In genomic region chr2:100021798-100022197, GRCh38 we compare ENCODE assay signal across 15 cellular contexts.
DNase-seq lines count a peak whose midpoint lies in the region; ATAC-seq and TF ChIP-seq lines count a peak whose summit lies in the region.
"Had no signal": no experiment of that assay in that cellular context is flagged by ENCODE, and none has a peak within 500 bp of the region (broad histone marks: within the 10 kb centered on the region; RNA-seq: fewer than 3 reads in every experiment).

No MANE protein-coding gene starts in this region.

- H3K4me3 ChIP-seq in BLaER1, result no peak overlapping the region
- H3K4me3 ChIP-seq: GM23248 had no signal

- intact Hi-C loops in posterior cingulate gyrus (cut with DNase I), result no loop called here

- H3K27me3 Mint-ChIP-seq in naive B cell, result no peaks in the 10 kb centered on the region
- H3K27me3 Mint-ChIP-seq: IgD-negative memory B cell had no signal

- H3K4me2 ChIP-seq in BLaER1, result peak overlapping the region; percentile 31

- peaks cover 22 to 32% of the 10 kb centered on the region in 2 donors for H3K36me3 Mint-ChIP-seq in naive B cell
- H3K36me3 Mint-ChIP-seq: CD4-positive, alpha-beta memory T cell had no signal

- no peak overlapping the region for H3K9ac ChIP-seq in BLaER1
- H3K9ac ChIP-seq: GM23248 had no signal

- H3K27ac ChIP-seq in 22Rv1, result peak overlapping the region; percentile 61
- no peak overlapping the region for H3K27ac ChIP-seq in BLaER1
- H3K27ac ChIP-seq: C4-2B, GM23248 had no signal

- H3K9me3 Mint-ChIP-seq in naive B cell, result peaks cover 0 to 2% (median 0%) of the 10 kb centered on the region in 7 donors
- H3K9me3 Mint-ChIP-seq: CD4-positive, alpha-beta memory T cell; IgD-negative memory B cell had no signal

- peaks cover 3% of the 10 kb centered on the region; the same call in 1 of the 2 replicates for H3K36me3 ChIP-seq in BLaER1

- no peak for TF ChIP-seq CTCF in 22Rv1 (IDR thresholded peaks at IDR 0.05)

- H3K4me1 ChIP-seq in BLaER1, result peaks cover 20% of the 10 kb centered on the region

- ATAC-seq in naive B cell (ENCODE audit: low read depth in 2 of 2), result peak; percentile 59 to 73
- ATAC-seq: HCT116 had no signal

- H4K20me1 ChIP-seq in BLaER1, result peaks cover 37% of the 10 kb centered on the region; the same call in 1 of the 2 replicates

- H3K27me3 ChIP-seq in BLaER1, result no peaks in the 10 kb centered on the region; the same call in 1 of the 2 replicates

- peak overlapping the region in 2 of 8 donors; percentile 20 to 68 for H3K4me3 Mint-ChIP-seq in naive B cell
- H3K4me3 Mint-ChIP-seq: CD4-positive, alpha-beta memory T cell had no signal

- H3K9me3 ChIP-seq in BLaER1, result 0 out of 2 replicates have a peak, but pooled peaks cover 3% of the 10 kb centered on the region

- H3K27ac Mint-ChIP-seq in naive B cell, result peak overlapping the region in 4 of 6 donors; percentile 19 to 81 (median 26)
- H3K27ac Mint-ChIP-seq: CD4-positive, alpha-beta memory T cell had no signal

- peak; percentile 28 for DNase-seq in MV-4-11 (lab: John Stamatoyannopoulos, UW)
- no peak for DNase-seq in naive B cell
- no peak for DNase-seq in NCI-H187 (lab: John Stamatoyannopoulos, UW)
- no peak for DNase-seq in posterior cingulate gyrus
- DNase-seq in NCI-H1092 (lab: John Stamatoyannopoulos, UW), result no peak
- DNase-seq: AML-193; CD4-positive, alpha-beta memory T cell; DMS79; EL; GM23248 had no signal

- H3K4me1 Mint-ChIP-seq in naive B cell, result peaks cover 54 to 75% (median 71%) of the 10 kb centered on the region in 3 donors
- H3K4me1 Mint-ChIP-seq: CD4-positive, alpha-beta memory T cell had no signal
